ENCODE assay signal across 8 cellular contexts in the genomic region with DNA sequence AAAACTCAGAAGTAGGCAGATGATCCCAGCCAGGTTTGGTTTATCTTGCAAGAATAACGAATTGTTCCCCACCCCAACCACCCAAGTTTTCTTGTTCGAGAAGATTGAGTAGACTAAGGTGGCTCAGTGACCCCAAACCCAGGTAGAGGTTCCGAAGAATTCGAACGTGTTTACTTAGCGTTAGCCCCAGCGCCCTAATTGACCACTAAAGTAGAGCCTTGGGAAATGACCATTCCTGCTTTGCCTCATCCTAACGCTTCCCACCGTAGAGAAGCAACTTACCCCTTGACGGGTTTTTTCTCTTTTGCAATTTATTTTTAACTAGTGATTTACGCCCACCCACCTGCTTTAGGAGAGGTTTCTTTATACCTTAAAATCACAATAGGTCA. TPM values are rescaled to one million over a fixed set of nuclear protein-coding genes. Genes with fewer than 3 reads are reported as not detected.
DNase-seq lines count a peak whose midpoint lies in the region; ATAC-seq and TF ChIP-seq lines count a peak whose summit lies in the region.

No MANE protein-coding gene starts in this region.

- H3K27ac ChIP-seq in suprapubic skin, result peak overlapping the region; percentile 87

- peak overlapping the region; percentile 96 for H3K4me3 ChIP-seq in BE2C (ENCODE audit: low read depth, low read length)
- H3K4me3 ChIP-seq in suprapubic skin, result peak overlapping the region; percentile 83

- H3K27me3 ChIP-seq in BE2C (peaks cover 1% of the 10 kb centered on the region), suprapubic skin (no peaks in the 10 kb centered on the region)

- WGBS in suprapubic skin, result under 1% methylated on average over 11 of the region's 11 CpGs

- no peak for TF ChIP-seq CTCF in BE2C (IDR thresholded peaks at IDR 0.05; ENCODE audit: low read depth, low read length)
- no peak for TF ChIP-seq CTCF in suprapubic skin (IDR thresholded peaks at IDR 0.05)

- H3K9me3 ChIP-seq in BE2C (no peaks in the 10 kb centered on the region; the same call in 1 of the 2 replicates), suprapubic skin (no peaks in the 10 kb centered on the region)

- DNase-seq in BE2C (no peak), astrocyte of the hippocampus (ENCODE audit: low read depth, low spot score) (peak; percentile 20), left lobe of liver (ENCODE audit: low spot score) (no peak), suprapubic skin (ENCODE audit: low spot score in 2 of 2) (no peak), middle frontal gyrus (ENCODE audit: extremely low spot score, low spot score) (no peak), NCI-H82 (lab: John Stamatoyannopoulos, UW) (no peak)
- no peak for DNase-seq in stimulated activated CD4-positive, alpha-beta T cell treated with anti-CD3 and anti-CD28 coated beads, Interleukin-4, amount 100 ng/mL, for 4 hours

- ATAC-seq in HG03066 (IDR thresholded peaks at IDR 0.05; ENCODE audit: low read depth, unreplicated experiment), result peak; percentile 3
- peak; percentile 30 for ATAC-seq in left lobe of liver

- H3K4me1 ChIP-seq in BE2C (no peaks in the 10 kb centered on the region; the same call in 1 of the 2 replicates), suprapubic skin (peaks cover 29% of the 10 kb centered on the region)

- no peak for TF ChIP-seq EP300 in suprapubic skin (IDR thresholded peaks at IDR 0.05)

- TF ChIP-seq POLR2A in suprapubic skin (IDR thresholded peaks at IDR 0.05), result no peak

- H3K36me3 ChIP-seq in BE2C (peaks cover 12% of the 10 kb centered on the region), suprapubic skin (no peaks in the 10 kb centered on the region)

RNA-seq across cellular contexts. Expression of a gene that starts 0.9 kb away (rescaled TPM):
- 14.1 TPM for polyA plus RNA-seq in BE2C (2012; ENCODE audit: insufficient read depth, insufficient read length, low read depth)
- total RNA-seq in left lobe of liver (13.7 TPM), suprapubic skin (10 to 100 TPM; 40.2 to 65.7 (median 45.7) TPM)
